ENCODE assay signal across 9 cellular contexts in the genomic region with DNA sequence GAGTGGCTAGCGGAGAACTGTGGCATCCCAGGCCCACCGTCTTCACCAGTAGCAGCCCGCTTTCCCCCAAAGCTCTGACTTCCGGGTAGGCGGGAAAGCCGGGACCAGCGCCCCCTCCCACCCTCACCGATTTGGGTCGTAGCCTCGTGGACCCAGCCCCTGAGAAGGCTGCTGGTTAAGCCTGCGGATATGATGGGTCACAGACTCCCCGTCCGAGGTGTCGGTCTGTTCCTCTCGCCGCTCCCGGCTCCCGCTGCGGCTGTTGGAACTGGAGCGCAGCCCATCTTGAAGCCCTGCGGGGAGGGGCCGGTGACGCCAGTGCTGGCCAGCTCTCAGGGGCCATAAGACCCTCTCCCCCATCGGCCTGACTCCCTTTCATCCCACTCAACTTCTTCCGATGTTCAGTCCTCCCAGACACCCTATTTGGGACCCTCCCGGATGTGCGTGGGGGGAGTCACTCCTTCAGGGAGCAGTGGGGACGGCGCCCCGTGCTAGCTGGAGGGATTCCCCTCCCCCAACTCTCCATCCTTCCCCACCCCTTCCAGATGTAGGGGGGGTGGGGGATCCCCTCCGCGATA. TPM values are rescaled to one million over a fixed set of nuclear protein-coding genes. Genes with fewer than 3 reads are reported as not detected.
DNase-seq lines count a peak whose midpoint lies in the region; ATAC-seq, FAIRE-seq and TF ChIP-seq lines count a peak whose summit lies in the region.
"Had no signal": no experiment of that assay in that cellular context is flagged by ENCODE, and none has a peak within 500 bp of the region (broad histone marks: within the 10 kb centered on the region; RNA-seq: fewer than 3 reads in every experiment).

No MANE protein-coding gene starts in this region.

- FAIRE-seq in K562 (lab: Jason Lieb, UNC): no peak
- FAIRE-seq: frontal cortex had no signal

- H3K4me1 ChIP-seq in MM.1S (ENCODE audit: low read length) (peaks cover 13% of the 10 kb centered on the region), K562 (replicated peaks in 1 of 2; ENCODE audit: control insufficient read depth in 2 of 2, insufficient read depth in 2 of 2, low read length in 2 of 2) (peaks cover 17 to 23% of the 10 kb centered on the region in 2 experiments; a peak in 4 of 5 replicates), iPS-15b (ENCODE audit: control insufficient read depth, insufficient read depth, low read length) (peaks cover 8% of the 10 kb centered on the region)

- no peaks in the 10 kb centered on the region for H3K9me1 ChIP-seq in K562 (ENCODE audit: control insufficient read depth, insufficient read depth, low read length)

- CTCF ChIA-PET in K562 (lab: Yijun Ruan, JAX; ENCODE audit: low intra/inter-chr PET ratio): no interaction called here

- H3K79me2 ChIP-seq in MM.1S (ENCODE audit: low read length) (peaks cover 36% of the 10 kb centered on the region), K562 (ENCODE audit: control insufficient read depth, insufficient read depth, low read length) (peaks cover 49% of the 10 kb centered on the region)

- POLR2A ChIA-PET in K562 (lab: Yijun Ruan, JAX): interaction anchor here (0.6 to 7.1 kb wide), 11 partner anchors 9 to 348 kb away, joined by 3 to 85 read pairs (median 6); a partner anchor contains a TSS

- peak overlapping the region; percentile 97 for H3K9ac ChIP-seq in MM.1S (ENCODE audit: low read length)
- peak overlapping the region; percentile 95 to 98 for H3K9ac ChIP-seq in K562 (ENCODE audit: insufficient read depth in 1 of 2, low read depth in 2 of 2, low read length in 2 of 2)
- H3K9ac ChIP-seq in iPS-15b (ENCODE audit: low read depth, low read length): peak overlapping the region; percentile 68

- in situ Hi-C loops in K562 (cut with MboI): no loop called here

- peaks cover 15% of the 10 kb centered on the region for H3F3A ChIP-seq in MM.1S (ENCODE audit: insufficient read depth, low read length)

- no TSS peak for BruUV-seq in K562 (replicated peaks; lab: Mats Ljungman, UMichigan)

- TF ChIP-seq EP300 in K562 (IDR thresholded peaks at IDR 0.05; ENCODE audit: low read length): no peak

- DNase-seq in NCI-H1417 (lab: John Stamatoyannopoulos, UW): peak; percentile 22 to 64 (median 57)
- DNase-seq in NCI-H1417 treated with DMSO at 0.1 percent for 48 hours (lab: John Stamatoyannopoulos, UW): no peak
- DNase-seq in MM.1S: no peak
- peak; percentile 55 to 67 (median 66) for DNase-seq in K562 (ENCODE audit: extremely low read depth in 1 of 4, low spot score in 3 of 4)
- no peak for DNase-seq in retinal pigment epithelial cell (ENCODE audit: low read depth)

- no peaks in the 10 kb centered on the region for H3K9me3 ChIP-seq in MM.1S (replicated peaks; ENCODE audit: insufficient read depth, low read length)
- no peaks in the 10 kb centered on the region for H3K9me3 ChIP-seq in K562 (replicated peaks; ENCODE audit: control insufficient read depth, insufficient read depth, low read depth, low read length)
- H3K9me3 ChIP-seq in iPS-15b (ENCODE audit: control insufficient read depth, insufficient read depth, low read length): no peaks in the 10 kb centered on the region

- peak overlapping the region; percentile 93 for H3K4me2 ChIP-seq in MM.1S (ENCODE audit: low read depth, low read length)
- H3K4me2 ChIP-seq in K562 (ENCODE audit: insufficient read depth, low read length): peak overlapping the region; percentile 97

- TF ChIP-seq POLR2A in K562 (conservative IDR thresholded peaks at IDR 0.05): no peak

- TF ChIP-seq CTCF in MM.1S (IDR thresholded peaks at IDR 0.05; ENCODE audit: low read length) (no peak), K562 (IDR thresholded peaks at IDR 0.05 in 2 of 3, conservative IDR thresholded peaks at IDR 0.05 in 1 of 3; ENCODE audit: insufficient read depth in 2 of 3, low read depth in 1 of 3, low read length in 3 of 3) (no peak), retinal pigment epithelial cell (conservative IDR thresholded peaks at IDR 0.05; ENCODE audit: low read depth, low read length) (no peak)

- no peak for TF ChIP-seq RAD21 in K562 (CRISPR knock-in tag; conservative IDR thresholded peaks at IDR 0.05 in 1 of 2, IDR thresholded peaks at IDR 0.05 in 1 of 2)

- H3K9me2 ChIP-seq in MM.1S (replicated peaks; ENCODE audit: insufficient read depth, low read length): no peaks in the 10 kb centered on the region

- no peaks in the 10 kb centered on the region; the same call in 1 of the 2 replicates for H3K36me3 ChIP-seq in MM.1S (replicated peaks; ENCODE audit: insufficient read depth, low read length)
- H3K36me3 ChIP-seq in K562 (ENCODE audit: control insufficient read depth, insufficient read depth, low read length): peaks cover 67% of the 10 kb centered on the region
- peaks cover 29% of the 10 kb centered on the region for H3K36me3 ChIP-seq in iPS-15b (ENCODE audit: control insufficient read depth, insufficient read depth, low read length)

- ATAC-seq in K562 (peak; percentile 37), HG03159 (IDR thresholded peaks at IDR 0.05; ENCODE audit: unreplicated experiment) (no peak), HG03095 (IDR thresholded peaks at IDR 0.05; ENCODE audit: unreplicated experiment) (no peak)

- H3K27me3 ChIP-seq in MM.1S (replicated peaks; ENCODE audit: insufficient read depth, low read length) (no peaks in the 10 kb centered on the region), K562 (ENCODE audit: control insufficient read depth in 2 of 2, insufficient read depth in 2 of 2, low read length in 2 of 2) (no peaks in the 10 kb centered on the region), iPS-15b (ENCODE audit: control insufficient read depth, insufficient read depth, low read length) (no peaks in the 10 kb centered on the region)

- H3K27ac ChIP-seq in MM.1S (ENCODE audit: low read length): peak overlapping the region; percentile 93; the same call in 1 of the 2 replicates
- peak overlapping the region; percentile 94 for H3K27ac ChIP-seq in K562 (ENCODE audit: extremely low read depth, low read depth, low read length)

- WGBS in K562 (ENCODE audit: insufficient coverage, low coverage, missing lambda C conversion rate): 2% methylated on average over 30 of the region's 32 CpGs

- H3K4me3 ChIP-seq in MM.1S (ENCODE audit: low read length) (peak overlapping the region; percentile 96), K562 (peak overlapping the region; percentile 80), iPS-15b (ENCODE audit: low read depth, low read length) (peak overlapping the region; percentile 98), retinal pigment epithelial cell (ENCODE audit: low read length) (peak overlapping the region; percentile 77)

- H4K20me1 ChIP-seq in MM.1S (ENCODE audit: insufficient read depth, low read length) (no peaks in the 10 kb centered on the region), K562 (replicated peaks; ENCODE audit: control insufficient read depth, insufficient read depth, low read length) (0 out of 2 replicates have a peak, but pooled peaks cover 2% of the 10 kb centered on the region)

- H2AFZ ChIP-seq in MM.1S (ENCODE audit: low read length) (peak overlapping the region; percentile 92), K562 (ENCODE audit: low read depth, low read length) (peak overlapping the region; percentile 99)

- intact Hi-C loops in K562 (cut with micrococcal nuclease): loop anchor here (2.0 to 5.0 kb wide), 2 partner anchors 117 to 163 kb away; a partner anchor contains a TSS

RNA-seq across cellular contexts. Expression of a gene that starts 0.8 kb away (rescaled TPM):
- total RNA-seq in K562 (2011; cell fraction: chromatin; rRNA removed; ENCODE audit: low replicate concordance): 62.6 and 77.3 TPM in 2 replicates
- total RNA-seq in K562 (2011; cell fraction: nucleolus; rRNA removed): 31.0 and 32.1 TPM in 2 replicates
- total RNA-seq in K562 (2011; cell fraction: nucleoplasm; rRNA removed): 44.9 and 68.0 TPM in 2 replicates
- total RNA-seq in K562 (2014; rRNA removed): 51.6 and 92.3 TPM in 2 replicates
- 53.9 and 57.0 TPM in 2 replicates for total RNA-seq in K562 (2014; rRNA removed; fragmentation: Illumina TruSeq; extraction: Trizol)
- total RNA-seq in K562 (2015; rRNA removed; fragmentation: Illumina TruSeq; extraction: Trizol): 53.1 and 58.0 TPM in 2 replicates
- total RNA-seq in K562 (2021): 96.7 and 112 TPM in 2 replicates
- 59.6 and 77.7 TPM in 2 replicates for polyA plus RNA-seq in K562 (2011; rRNA removed)
- 61.6 and 96.6 TPM in 2 replicates for polyA plus RNA-seq in K562 (2011; cell fraction: cytosol; rRNA removed)
- 44.0 and 65.8 TPM in 2 replicates for polyA plus RNA-seq in K562 (2011; cell fraction: nucleus; rRNA removed)
- 73.0 and 116 TPM in 2 replicates for polyA plus RNA-seq in K562 (2012)
- polyA plus RNA-seq in K562 (2014; fragmentation: Illumina TruSeq; extraction: Trizol): 70.6 and 95.1 TPM in 2 replicates
- polyA plus RNA-seq in K562 (2014; fragmentation: Nextera tagmentation; extraction: Ambion mirVana): 1 to 10 TPM in 1 of 2 experiments, under 1 TPM in 1; 0.73 to 1.3 TPM
- polyA plus RNA-seq in K562 (2014; rRNA removed): 59.5 and 72.0 TPM in 2 replicates
- 26.6 and 37.0 TPM in 2 replicates for polyA minus RNA-seq in K562 (2011; rRNA and poly(A)+ RNA removed)
- 32.7 and 40.8 TPM in 2 replicates for polyA minus RNA-seq in K562 (2011; cell fraction: cytosol; rRNA and poly(A)+ RNA removed)
- polyA minus RNA-seq in K562 (2011; cell fraction: nucleus; rRNA and poly(A)+ RNA removed): 14.4 and 18.4 TPM in 2 replicates

RNA-seq across cellular contexts. Expression of a gene that starts 1.6 kb away (rescaled TPM):
- 30.7 and 40.4 TPM in 2 replicates for total RNA-seq in K562 (2011; cell fraction: chromatin; rRNA removed; ENCODE audit: low replicate concordance)
- 17.5 and 18.5 TPM in 2 replicates for total RNA-seq in K562 (2011; cell fraction: nucleolus; rRNA removed)
- total RNA-seq in K562 (2011; cell fraction: nucleoplasm; rRNA removed): 28.0 and 48.3 TPM in 2 replicates
- total RNA-seq in K562 (2014; rRNA removed): 25.3 and 27.7 TPM in 2 replicates
- 22.5 and 23.5 TPM in 2 replicates for total RNA-seq in K562 (2014; rRNA removed; fragmentation: Illumina TruSeq; extraction: Trizol)
- 31.9 and 33.6 TPM in 2 replicates for total RNA-seq in K562 (2015; rRNA removed; fragmentation: Illumina TruSeq; extraction: Trizol)
- 28.8 and 31.4 TPM in 2 replicates for total RNA-seq in K562 (2021)
- polyA plus RNA-seq in K562 (2011; rRNA removed): 38.6 and 44.3 TPM in 2 replicates
- 57.5 and 64.8 TPM in 2 replicates for polyA plus RNA-seq in K562 (2011; cell fraction: cytosol; rRNA removed)
- 41.6 and 45.0 TPM in 2 replicates for polyA plus RNA-seq in K562 (2011; cell fraction: nucleus; rRNA removed)
- 19.5 and 24.7 TPM in 2 replicates for polyA plus RNA-seq in K562 (2012)
- polyA plus RNA-seq in K562 (2014; fragmentation: Illumina TruSeq; extraction: Trizol): 52.2 and 59.6 TPM in 2 replicates
- 10 to 100 TPM; 23.9 to 26.6 TPM for polyA plus RNA-seq in K562 (2014; fragmentation: Nextera tagmentation; extraction: Ambion mirVana)
- 34.6 and 38.0 TPM in 2 replicates for polyA plus RNA-seq in K562 (2014; rRNA removed)
- 46.0 and 47.8 TPM in 2 replicates for polyA minus RNA-seq in K562 (2011; rRNA and poly(A)+ RNA removed)
- 13.3 and 18.6 TPM in 2 replicates for polyA minus RNA-seq in K562 (2011; cell fraction: cytosol; rRNA and poly(A)+ RNA removed)
- 12.8 and 21.0 TPM in 2 replicates for polyA minus RNA-seq in K562 (2011; cell fraction: nucleus; rRNA and poly(A)+ RNA removed)

RNA-seq across cellular contexts. Expression of a gene that starts 15.7 kb away (rescaled TPM):
- 106 and 144 TPM in 2 replicates for total RNA-seq in K562 (2011; cell fraction: chromatin; rRNA removed; ENCODE audit: low replicate concordance)
- 68.8 and 74.0 TPM in 2 replicates for total RNA-seq in K562 (2011; cell fraction: nucleolus; rRNA removed)
- 67.5 and 78.2 TPM in 2 replicates for total RNA-seq in K562 (2011; cell fraction: nucleoplasm; rRNA removed)
- total RNA-seq in K562 (2014; rRNA removed) (149 and 166 TPM in 2 replicates), K562 (2014; rRNA removed; fragmentation: Illumina TruSeq; extraction: Trizol) (102 and 114 TPM in 2 replicates), K562 (2015; rRNA removed; fragmentation: Illumina TruSeq; extraction: Trizol) (137 and 138 TPM in 2 replicates), K562 (2021) (120 and 138 TPM in 2 replicates)
- polyA plus RNA-seq in K562 (2011; rRNA removed) (47.4 and 53.0 TPM in 2 replicates), K562 (2014; fragmentation: Illumina TruSeq; extraction: Trizol) (193 and 194 TPM in 2 replicates), K562 (2014; fragmentation: Nextera tagmentation; extraction: Ambion mirVana) (10 to 100 TPM; 41.6 to 43.5 TPM), K562 (2014; rRNA removed) (91.6 and 95.4 TPM in 2 replicates)
- polyA plus RNA-seq in K562 (2011; cell fraction: cytosol; rRNA removed): 55.5 and 68.2 TPM in 2 replicates
- polyA plus RNA-seq in K562 (2011; cell fraction: nucleus; rRNA removed): 107 and 119 TPM in 2 replicates
- polyA plus RNA-seq in K562 (2012): 94.3 and 135 TPM in 2 replicates
- 64.1 and 88.2 TPM in 2 replicates for polyA minus RNA-seq in K562 (2011; rRNA and poly(A)+ RNA removed)
- 70.7 and 87.6 TPM in 2 replicates for polyA minus RNA-seq in K562 (2011; cell fraction: cytosol; rRNA and poly(A)+ RNA removed)
- polyA minus RNA-seq in K562 (2011; cell fraction: nucleus; rRNA and poly(A)+ RNA removed): 30.8 and 44.9 TPM in 2 replicates

Comparison
In these comparisons a context has a peak if more than half of its experiments do, and no peak if none do; other contexts are left out.
1. DNase-seq: peak in NCI-H1417 (3 of 3) and K562 (4 of 4); none in NCI-H1417 treated with DMSO at 0.1 percent for 48 hours (single experiment), MM.1S (single experiment) and retinal pigment epithelial cell (single experiment).
2. Peak in every context shown above with its lines, with median percentiles within 50 percentile points of each other: H3K4me3 ChIP-seq and H3K9ac ChIP-seq.